ENCODE assay signal across 14 cellular contexts in genomic region chr5:131280417-131280816, GRCh38. TPM values are rescaled to one million over a fixed set of nuclear protein-coding genes. Genes with fewer than 3 reads are reported as not detected.
DNase-seq lines count a peak whose midpoint lies in the region; FAIRE-seq and TF ChIP-seq lines count a peak whose summit lies in the region.
"Had no signal": no experiment of that assay in that cellular context is flagged by ENCODE, and none has a peak within 500 bp of the region (broad histone marks: within the 10 kb centered on the region; RNA-seq: fewer than 3 reads in every experiment).

No MANE protein-coding gene starts in this region.

- intact Hi-C loops in activated T-helper 1 cell treated with anti-CD3 and anti-CD28 coated beads, Interleukin-12 subunit alpha, Interleukin-12 subunit beta, Interleukin-2, Interleukin-4 antibody, amounts not matched to agents 30 ng/mL and 10 ng/mL and 1 ng/mL, durations not matched to agents 14 hours and 24 hours and 36 hours (cut with micrococcal nuclease) = loop anchor here (2.0 to 10.0 kb wide), 2 partner anchors 46 to 354 kb away; partner anchors contain the start of gene RAPGEF6

- H3K4me1 Mint-ChIP-seq in activated naive CD4-positive, alpha-beta T cell treated with anti-CD3 and anti-CD28 coated beads, Interleukin-2, amount 10 ng/mL, durations not matched to agents 7 days and 5 days = peaks cover 93% of the 10 kb centered on the region
- peaks cover 82% of the 10 kb centered on the region for H3K4me1 Mint-ChIP-seq in activated T-helper 1 cell treated with anti-CD3 and anti-CD28 coated beads, Interleukin-12 subunit alpha, Interleukin-12 subunit beta, Interleukin-2, Interleukin-4 antibody, amounts not matched to agents 30 ng/mL and 10 ng/mL and 1 ng/mL, durations not matched to agents 14 hours and 24 hours and 36 hours (ENCODE audit: low read depth)

- no peaks in the 10 kb centered on the region for H3K27me3 ChIP-seq in tibial nerve
- H3K27me3 ChIP-seq: BE2C had no signal

- no peaks in the 10 kb centered on the region for H3K36me3 ChIP-seq in tibial nerve
- H3K36me3 ChIP-seq: BE2C had no signal

- no peaks in the 10 kb centered on the region for H3K27me3 Mint-ChIP-seq in activated naive CD4-positive, alpha-beta T cell treated with anti-CD3 and anti-CD28 coated beads, Interleukin-2, amount 10 ng/mL, durations not matched to agents 7 days and 5 days
- peaks cover 5% of the 10 kb centered on the region for H3K27me3 Mint-ChIP-seq in activated T-helper 1 cell treated with anti-CD3 and anti-CD28 coated beads, Interleukin-12 subunit alpha, Interleukin-12 subunit beta, Interleukin-2, Interleukin-4 antibody, amounts not matched to agents 30 ng/mL and 10 ng/mL and 1 ng/mL, durations not matched to agents 14 hours and 24 hours and 36 hours (ENCODE audit: insufficient read depth)
- H3K27me3 Mint-ChIP-seq: progenitor cell of endocrine pancreas had no signal

- DNase-seq in activated naive CD4-positive, alpha-beta T cell treated with anti-CD3 and anti-CD28 coated beads, Interleukin-2, amount 10 ng/mL, durations not matched to agents 7 days and 5 days = no peak
- no peak for DNase-seq in activated naive CD4-positive, alpha-beta T cell treated with anti-CD3 and anti-CD28 coated beads, Interleukin-2, amount 50 U/mL, for 16 hours
- DNase-seq in activated T-helper 1 cell treated with anti-CD3 and anti-CD28 coated beads, Interleukin-12 subunit alpha, Interleukin-12 subunit beta, Interleukin-2, Interleukin-4 antibody, amounts not matched to agents 30 ng/mL and 10 ng/mL and 1 ng/mL, durations not matched to agents 14 hours and 24 hours and 36 hours (ENCODE audit: low spot score) = no peak
- DNase-seq in fibroblast of villous mesenchyme (ENCODE audit: low read depth) (peak; percentile 40), tibial nerve (ENCODE audit: low spot score in 2 of 2) (no peak), D721Med (ENCODE audit: insufficient read length, low spot score) (no peak)
- no peak for DNase-seq in NK-92 treated with Interleukin-12 subunit alpha and Interleukin-12 subunit beta, amount 100 ng/mL, for 24 hours (lab: John Stamatoyannopoulos, UW)
- no peak for DNase-seq in activated CD8-positive, alpha-beta memory T cell treated with anti-CD3 and anti-CD28 coated beads, Interleukin-2, amount 50 U/mL, for 4 hours
- DNase-seq: aorta, BE2C, left cardiac atrium, NCI-H82 had no signal

- H3K9me3 ChIP-seq in tibial nerve = no peaks in the 10 kb centered on the region
- H3K9me3 ChIP-seq: BE2C had no signal

- no peak for TF ChIP-seq POLR2A in tibial nerve (IDR thresholded peaks at IDR 0.05)

- H3K4me1 ChIP-seq in tibial nerve = peaks cover 0 to 41% (median 21%) of the 10 kb centered on the region in 4 donors
- H3K4me1 ChIP-seq: BE2C had no signal

- H3K27ac Mint-ChIP-seq in activated naive CD4-positive, alpha-beta T cell treated with anti-CD3 and anti-CD28 coated beads, Interleukin-2, amount 10 ng/mL, durations not matched to agents 7 days and 5 days = peak overlapping the region; percentile 98
- H3K27ac Mint-ChIP-seq in activated T-helper 1 cell treated with anti-CD3 and anti-CD28 coated beads, Interleukin-12 subunit alpha, Interleukin-12 subunit beta, Interleukin-2, Interleukin-4 antibody, amounts not matched to agents 30 ng/mL and 10 ng/mL and 1 ng/mL, durations not matched to agents 14 hours and 24 hours and 36 hours = peak overlapping the region; percentile 91

- H3K9me3 Mint-ChIP-seq in activated naive CD4-positive, alpha-beta T cell treated with anti-CD3 and anti-CD28 coated beads, Interleukin-2, amount 10 ng/mL, durations not matched to agents 7 days and 5 days = no peaks in the 10 kb centered on the region
- no peaks in the 10 kb centered on the region for H3K9me3 Mint-ChIP-seq in activated T-helper 1 cell treated with anti-CD3 and anti-CD28 coated beads, Interleukin-12 subunit alpha, Interleukin-12 subunit beta, Interleukin-2, Interleukin-4 antibody, amounts not matched to agents 30 ng/mL and 10 ng/mL and 1 ng/mL, durations not matched to agents 14 hours and 24 hours and 36 hours

- H3K4me3 ChIP-seq in fibroblast of villous mesenchyme (ENCODE audit: low read depth, low read length) (no peak overlapping the region), tibial nerve (no peak overlapping the region)

- no peak for FAIRE-seq in D721Med (lab: Jason Lieb, UNC)

- CTCF ChIA-PET in activated naive CD4-positive, alpha-beta T cell treated with anti-CD3 and anti-CD28 coated beads, Interleukin-2, amount 10 ng/mL, durations not matched to agents 7 days and 5 days (lab: Charles Lee) = interaction anchor here (0.6 to 2.7 kb wide), 3 partner anchors 8 to 102 kb away, joined by 3 to 14 read pairs (median 4); no protein-coding TSS in a partner anchor

- H3K4me3 Mint-ChIP-seq in activated naive CD4-positive, alpha-beta T cell treated with anti-CD3 and anti-CD28 coated beads, Interleukin-2, amount 10 ng/mL, durations not matched to agents 7 days and 5 days = peak overlapping the region; percentile 75
- peak overlapping the region; percentile 86 for H3K4me3 Mint-ChIP-seq in activated T-helper 1 cell treated with anti-CD3 and anti-CD28 coated beads, Interleukin-12 subunit alpha, Interleukin-12 subunit beta, Interleukin-2, Interleukin-4 antibody, amounts not matched to agents 30 ng/mL and 10 ng/mL and 1 ng/mL, durations not matched to agents 14 hours and 24 hours and 36 hours

- peaks cover 54% of the 10 kb centered on the region for H3K36me3 Mint-ChIP-seq in activated naive CD4-positive, alpha-beta T cell treated with anti-CD3 and anti-CD28 coated beads, Interleukin-2, amount 10 ng/mL, durations not matched to agents 7 days and 5 days
- peaks cover 19% of the 10 kb centered on the region for H3K36me3 Mint-ChIP-seq in activated T-helper 1 cell treated with anti-CD3 and anti-CD28 coated beads, Interleukin-12 subunit alpha, Interleukin-12 subunit beta, Interleukin-2, Interleukin-4 antibody, amounts not matched to agents 30 ng/mL and 10 ng/mL and 1 ng/mL, durations not matched to agents 14 hours and 24 hours and 36 hours (ENCODE audit: low read depth)

- WGBS in tibial nerve, 2 donors = 29 to 31% methylated on average over 3 of the region's 3 CpGs

- TF ChIP-seq EP300 in tibial nerve (IDR thresholded peaks at IDR 0.05) = no peak

- TF ChIP-seq CTCF in fibroblast of villous mesenchyme (IDR thresholded peaks at IDR 0.05; ENCODE audit: insufficient read depth, low read depth, low read length) (no peak), tibial nerve (IDR thresholded peaks at IDR 0.05) (no peak), D721Med (IDR thresholded peaks at IDR 0.05; ENCODE audit: insufficient read depth, missing control alignments) (no peak)

- peak overlapping the region in 3 of 4 donors; percentile 0 to 37 (median 12) for H3K27ac ChIP-seq in tibial nerve
- H3K27ac ChIP-seq: VCaP had no signal

RNA-seq across cellular contexts. Expression of gene CDC42SE2, which starts 16.6 kb away (rescaled TPM):
- total RNA-seq in activated T-helper 1 cell treated with anti-CD3 and anti-CD28 coated beads, Interleukin-12 subunit alpha, Interleukin-12 subunit beta, Interleukin-2, Interleukin-4 antibody, amounts not matched to agents 30 ng/mL and 10 ng/mL and 1 ng/mL, durations not matched to agents 14 hours and 24 hours and 36 hours = 100.0 and 103 TPM in 2 replicates
- total RNA-seq in fibroblast of villous mesenchyme = 25.1 and 33.2 TPM in 2 replicates
- 10 to 100 TPM; 23.1 to 31.8 (median 28.0) TPM for total RNA-seq in tibial nerve
